ENCODE assay signal across 9 cellular contexts in genomic region chr11:72812968-72813739, GRCh38. TPM values are rescaled to one million over a fixed set of nuclear protein-coding genes. Genes with fewer than 3 reads are reported as not detected.
DNase-seq lines count a peak whose midpoint lies in the region; ATAC-seq, FAIRE-seq and TF ChIP-seq lines count a peak whose summit lies in the region.
"Had no signal": no experiment of that assay in that cellular context is flagged by ENCODE, and none has a peak within 500 bp of the region (broad histone marks: within the 10 kb centered on the region; RNA-seq: fewer than 3 reads in every experiment).

No MANE protein-coding gene starts in this region.

- FAIRE-seq in astrocyte (lab: Jason Lieb, UNC): no peak
- FAIRE-seq: TTC549 had no signal

- H4K20me1 ChIP-seq in Loucy (ENCODE audit: insufficient read depth, low read length, poor library complexity, severe bottlenecking) (peaks cover 8% of the 10 kb centered on the region), astrocyte (ENCODE audit: insufficient read depth, low read length) (no peaks in the 10 kb centered on the region)

- peak overlapping the region; percentile 94 for H3K9ac ChIP-seq in Loucy (ENCODE audit: low read depth, low read length, poor library complexity, severe bottlenecking)
- peak overlapping the region; percentile 93 for H3K9ac ChIP-seq in astrocyte (ENCODE audit: low read length)

- peak overlapping the region; percentile 95 for H3K27ac Mint-ChIP-seq in astrocyte (ENCODE audit: unreplicated experiment)

- H3K36me3 Mint-ChIP-seq in astrocyte (ENCODE audit: low read depth, unreplicated experiment): peaks cover 10% of the 10 kb centered on the region

- peaks cover 67% of the 10 kb centered on the region for H3K79me2 ChIP-seq in Loucy (ENCODE audit: insufficient read depth, low read length)
- peaks cover 17% of the 10 kb centered on the region for H3K79me2 ChIP-seq in astrocyte (ENCODE audit: insufficient read depth, low read length)

- H3K9me3 Mint-ChIP-seq in astrocyte (ENCODE audit: unreplicated experiment): peaks cover 1% of the 10 kb centered on the region

- no peaks in the 10 kb centered on the region for H3F3A ChIP-seq in Loucy (ENCODE audit: low read depth)

- DNase-seq in T-helper 2 cell (peak in 4 of 5 experiments; percentile 54 to 88 (median 66)), astrocyte (ENCODE audit: low read depth) (peak; percentile 59), iPS-NIHi11 (ENCODE audit: low spot score) (peak; percentile 70)
- DNase-seq in stimulated activated CD4-positive, alpha-beta T cell treated with anti-CD3 and anti-CD28 coated beads, Interleukin-1b, Interleukin-23, amount 100 ng/mL, for 4 hours (ENCODE audit: low read depth in 2 of 2): peak; percentile 50 to 52

- no peaks in the 10 kb centered on the region for H3K9me2 ChIP-seq in Loucy (replicated peaks; ENCODE audit: low read depth, low read length)

- peak overlapping the region; percentile 79; the same call in 1 of the 2 replicates for H2AFZ ChIP-seq in Loucy (ENCODE audit: low read length)
- peak overlapping the region; percentile 99 for H2AFZ ChIP-seq in astrocyte (ENCODE audit: low read depth, low read length)

- H3K27ac ChIP-seq in C4-2B: peak overlapping the region; percentile 91
- peak overlapping the region; percentile 96 for H3K27ac ChIP-seq in astrocyte (ENCODE audit: low read depth, low read length)

- H3K4me1 ChIP-seq in Loucy (ENCODE audit: insufficient read depth, low read length, poor library complexity, severe bottlenecking) (peaks cover 30% of the 10 kb centered on the region), astrocyte (ENCODE audit: insufficient read depth, low read length) (peaks cover 39% of the 10 kb centered on the region)

- ATAC-seq in GM19455 (IDR thresholded peaks at IDR 0.05; ENCODE audit: unreplicated experiment): peak; percentile 35
- ATAC-seq in GM21576 (IDR thresholded peaks at IDR 0.05; ENCODE audit: unreplicated experiment): no peak

- H3K27me3 ChIP-seq in Loucy (ENCODE audit: insufficient read depth, low read length, poor library complexity, severe bottlenecking) (no peaks in the 10 kb centered on the region), astrocyte (ENCODE audit: insufficient read depth, low read length) (no peaks in the 10 kb centered on the region)

- H3K9me3 ChIP-seq in Loucy (ENCODE audit: insufficient read depth, low read depth, low read length): no peaks in the 10 kb centered on the region
- no peaks in the 10 kb centered on the region for H3K9me3 ChIP-seq in astrocyte (ENCODE audit: insufficient read depth, low read depth, low read length)

- H3K4me1 Mint-ChIP-seq in astrocyte (ENCODE audit: low read depth, unreplicated experiment): peaks cover 24% of the 10 kb centered on the region

- H3K4me3 ChIP-seq in Loucy (ENCODE audit: low read length, poor library complexity, severe bottlenecking) (peak overlapping the region; percentile 96), astrocyte (ENCODE audit: insufficient read depth, low read depth, low read length) (peak overlapping the region; percentile 78)

- peak; percentile 88 for TF ChIP-seq CTCF in C4-2B (conservative IDR thresholded peaks at IDR 0.05)
- TF ChIP-seq CTCF in Loucy (conservative IDR thresholded peaks at IDR 0.05; ENCODE audit: low read length): peak; percentile 77
- peak; percentile 48 for TF ChIP-seq CTCF in astrocyte (IDR thresholded peaks at IDR 0.05; ENCODE audit: insufficient read depth, low read depth, low read length)

- peak overlapping the region; percentile 90 for H3K4me3 Mint-ChIP-seq in astrocyte (ENCODE audit: unreplicated experiment)

- H3K36me3 ChIP-seq in Loucy (ENCODE audit: insufficient read depth, low read length): peaks cover 4% of the 10 kb centered on the region; the same call in 1 of the 2 replicates
- H3K36me3 ChIP-seq in astrocyte (ENCODE audit: insufficient read depth, low read length): no peaks in the 10 kb centered on the region

- peak overlapping the region; percentile 82 for H3K4me2 ChIP-seq in Loucy (ENCODE audit: low read depth, low read length, poor library complexity, severe bottlenecking)
- peak overlapping the region; percentile 97 for H3K4me2 ChIP-seq in astrocyte (ENCODE audit: low read length)

- peaks cover 2% of the 10 kb centered on the region for H3K27me3 Mint-ChIP-seq in astrocyte (ENCODE audit: low read depth, unreplicated experiment)

RNA-seq across cellular contexts. Expression of gene ATG16L2, which starts 1.1 kb away (rescaled TPM):
- 9.6 and 11.7 TPM in 2 replicates for total RNA-seq in astrocyte

RNA-seq across cellular contexts. Expression of gene STARD10, which starts 19.3 kb away (rescaled TPM):
- total RNA-seq in astrocyte: 38.4 and 42.3 TPM in 2 replicates
